Comparison of ENCODE assay signal across 8 cellular contexts in the genomic region with DNA sequence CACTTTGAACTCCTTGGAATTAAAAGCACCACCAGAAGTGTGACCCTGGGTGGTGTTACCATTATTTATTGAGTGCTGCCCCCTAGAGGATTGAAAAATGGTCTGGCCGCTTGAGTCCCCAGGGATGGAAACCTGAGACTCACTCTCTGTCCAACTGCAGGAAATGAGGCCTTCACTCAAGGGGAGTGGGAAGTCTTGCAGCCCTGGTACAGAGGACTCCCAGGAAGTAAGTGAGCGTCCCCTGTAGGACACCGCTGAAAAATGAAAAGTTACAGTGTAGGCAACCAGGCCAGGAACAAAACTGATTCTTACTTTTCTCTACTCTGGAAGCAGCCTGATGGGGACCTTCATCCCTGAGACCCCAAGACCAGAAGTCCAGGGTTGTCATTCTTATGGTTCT. TPM values are rescaled to one million over a fixed set of nuclear protein-coding genes. Genes with fewer than 3 reads are reported as not detected.
DNase-seq lines count a peak whose midpoint lies in the region; ATAC-seq, FAIRE-seq and TF ChIP-seq lines count a peak whose summit lies in the region.

No MANE protein-coding gene starts in this region.

- 31 to 32% methylated on average over 3 of the region's 3 CpGs for WGBS in esophagus squamous epithelium, 2 donors

- peak; percentile 39 to 74 (median 64) for TF ChIP-seq CTCF in esophagus squamous epithelium (IDR thresholded peaks at IDR 0.05)
- peak; percentile 69 for TF ChIP-seq CTCF in nephron progenitor cell (IDR thresholded peaks at IDR 0.05)

- FAIRE-seq in frontal cortex (lab: Jason Lieb, UNC): no peak

- H3K4me1 Mint-ChIP-seq in nephron progenitor cell: peaks cover 71% of the 10 kb centered on the region

- H3K27me3 Mint-ChIP-seq in nephron progenitor cell (ENCODE audit: low read depth, poor library complexity): peaks cover 6% of the 10 kb centered on the region

- peak; percentile 90 for DNase-seq in DMS153 treated with DMSO at 0.1 percent for 48 hours (lab: John Stamatoyannopoulos, UW; ENCODE audit: unreplicated experiment)
- peak; percentile 87 for DNase-seq in NCI-H526 treated with DMSO at 0.1 percent for 48 hours (lab: John Stamatoyannopoulos, UW)
- peak; percentile 24 to 29 for DNase-seq in activated CD4-positive, alpha-beta T cell treated with anti-CD3 and anti-CD28 coated beads, Interleukin-2, amount 50 U/mL, for 4 hours
- DNase-seq in esophagus squamous epithelium (lab: John Stamatoyannopoulos, UW): no peak
- peak; percentile 80 for DNase-seq in nephron progenitor cell
- no peak for DNase-seq in frontal cortex (ENCODE audit: low spot score in 2 of 2)

- peak overlapping the region; percentile 21 for H3K27ac Mint-ChIP-seq in nephron progenitor cell

- H3K4me1 ChIP-seq in esophagus squamous epithelium: peaks cover 0 to 74% (median 0%) of the 10 kb centered on the region in 3 donors

- H3K27ac ChIP-seq in esophagus squamous epithelium: peak overlapping the region in 3 of 4 donors; percentile 1 to 5 (median 3)

- H3K4me3 Mint-ChIP-seq in nephron progenitor cell: peak overlapping the region; percentile 11

- H3K27me3 ChIP-seq in esophagus squamous epithelium: peaks cover 0 to 16% (median 0%) of the 10 kb centered on the region in 4 donors

- intact Hi-C loops in esophagus squamous epithelium (cut with DNase I): loop anchor here (10.0 kb wide), 1 partner anchor 65 kb away; no protein-coding TSS in a partner anchor

- H3K9me3 ChIP-seq in esophagus squamous epithelium: no peaks in the 10 kb centered on the region

- no peaks in the 10 kb centered on the region for H3K9me3 Mint-ChIP-seq in nephron progenitor cell

- H3K36me3 ChIP-seq in esophagus squamous epithelium: no peaks in the 10 kb centered on the region

- ATAC-seq in GM21360 (IDR thresholded peaks at IDR 0.05; ENCODE audit: unreplicated experiment): peak; percentile 56
- peak; percentile 56 for ATAC-seq in HG03565 (IDR thresholded peaks at IDR 0.05; ENCODE audit: unreplicated experiment)

- no peaks in the 10 kb centered on the region for H3K36me3 Mint-ChIP-seq in nephron progenitor cell (ENCODE audit: low read depth)

- H3K4me3 ChIP-seq in esophagus squamous epithelium: no peak overlapping the region

- no peak for TF ChIP-seq POLR2A in esophagus squamous epithelium (IDR thresholded peaks at IDR 0.05)

RNA-seq across cellular contexts. Expression of a gene that starts 2.2 kb away (rescaled TPM):
- total RNA-seq in esophagus squamous epithelium (10 to 100 TPM in 3 of 4 donors, 1 to 10 TPM in 1; 7.1 to 58.6 (median 21.4) TPM), frontal cortex (26.1 TPM)

Comparison
In these comparisons a context has a peak if more than half of its experiments do, and no peak if none do; other contexts are left out.
1. DNase-seq: peak in DMS153 treated with DMSO at 0.1 percent for 48 hours (single experiment), NCI-H526 treated with DMSO at 0.1 percent for 48 hours (single experiment), activated CD4-positive, alpha-beta T cell treated with anti-CD3 and anti-CD28 coated beads, Interleukin-2, amount 50 U/mL, for 4 hours (2 of 2) and nephron progenitor cell (single experiment); none in esophagus squamous epithelium (single experiment) and frontal cortex (0 of 2).